1 cellular context compared by ENCODE assay signal in genomic region chr1:30908886-30909777, GRCh38.
TF ChIP-seq lines count a peak whose summit lies in the region.

No MANE protein-coding gene starts in this region.

TF ChIP-seq in K562, 482 proteins besides CTCF, POLR2A, EP300 and RAD21 (continued from another document and continues in another):
- TF ChIP-seq, protein P1, sequence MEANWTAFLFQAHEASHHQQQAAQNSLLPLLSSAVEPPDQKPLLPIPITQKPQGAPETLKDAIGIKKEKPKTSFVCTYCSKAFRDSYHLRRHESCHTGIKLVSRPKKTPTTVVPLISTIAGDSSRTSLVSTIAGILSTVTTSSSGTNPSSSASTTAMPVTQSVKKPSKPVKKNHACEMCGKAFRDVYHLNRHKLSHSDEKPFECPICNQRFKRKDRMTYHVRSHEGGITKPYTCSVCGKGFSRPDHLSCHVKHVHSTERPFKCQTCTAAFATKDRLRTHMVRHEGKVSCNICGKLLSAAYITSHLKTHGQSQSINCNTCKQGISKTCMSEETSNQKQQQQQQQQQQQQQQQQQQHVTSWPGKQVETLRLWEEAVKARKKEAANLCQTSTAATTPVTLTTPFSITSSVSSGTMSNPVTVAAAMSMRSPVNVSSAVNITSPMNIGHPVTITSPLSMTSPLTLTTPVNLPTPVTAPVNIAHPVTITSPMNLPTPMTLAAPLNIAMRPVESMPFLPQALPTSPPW (CRISPR knock-in tag; IDR thresholded peaks at IDR 0.05): peak; percentile 64
- TF ChIP-seq RBM39 (optimal IDR thresholded peaks at IDR 0.05; ENCODE audit: low read depth, low read length) (no peak), GABPB1 (CRISPR knock-in tag; IDR thresholded peaks at IDR 0.05) (peak; percentile 60; the same call in 1 of the 2 replicates), ZNF75A (CRISPR knock-in tag; IDR thresholded peaks at IDR 0.05) (no peak), ZNF830 (CRISPR knock-in tag; IDR thresholded peaks at IDR 0.05) (no peak), STAT6 (CRISPR knock-in tag; IDR thresholded peaks at IDR 0.05) (0 out of 2 replicates have a peak, but pooled peaks have one; percentile 19), E2F1 (CRISPR knock-in tag; IDR thresholded peaks at IDR 0.05) (no peak), CBX3 (IDR thresholded peaks at IDR 0.05; ENCODE audit: borderline replicate concordance in 1 of 2, low read length in 2 of 2) (no peak; a peak in 1 of 3 replicates), MNT (conservative IDR thresholded peaks at IDR 0.05) (peak in 1 of 2 experiments; percentile 35; a peak in 1 of 4 replicates), CHAMP1 (IDR thresholded peaks at IDR 0.05) (no peak), ZNF699 (CRISPR knock-in tag; IDR thresholded peaks at IDR 0.05; ENCODE audit: insufficient replicate concordance) (no peak), ZNF3 (CRISPR knock-in tag; IDR thresholded peaks at IDR 0.05) (no peak)
- TF ChIP-seq, protein P2, sequence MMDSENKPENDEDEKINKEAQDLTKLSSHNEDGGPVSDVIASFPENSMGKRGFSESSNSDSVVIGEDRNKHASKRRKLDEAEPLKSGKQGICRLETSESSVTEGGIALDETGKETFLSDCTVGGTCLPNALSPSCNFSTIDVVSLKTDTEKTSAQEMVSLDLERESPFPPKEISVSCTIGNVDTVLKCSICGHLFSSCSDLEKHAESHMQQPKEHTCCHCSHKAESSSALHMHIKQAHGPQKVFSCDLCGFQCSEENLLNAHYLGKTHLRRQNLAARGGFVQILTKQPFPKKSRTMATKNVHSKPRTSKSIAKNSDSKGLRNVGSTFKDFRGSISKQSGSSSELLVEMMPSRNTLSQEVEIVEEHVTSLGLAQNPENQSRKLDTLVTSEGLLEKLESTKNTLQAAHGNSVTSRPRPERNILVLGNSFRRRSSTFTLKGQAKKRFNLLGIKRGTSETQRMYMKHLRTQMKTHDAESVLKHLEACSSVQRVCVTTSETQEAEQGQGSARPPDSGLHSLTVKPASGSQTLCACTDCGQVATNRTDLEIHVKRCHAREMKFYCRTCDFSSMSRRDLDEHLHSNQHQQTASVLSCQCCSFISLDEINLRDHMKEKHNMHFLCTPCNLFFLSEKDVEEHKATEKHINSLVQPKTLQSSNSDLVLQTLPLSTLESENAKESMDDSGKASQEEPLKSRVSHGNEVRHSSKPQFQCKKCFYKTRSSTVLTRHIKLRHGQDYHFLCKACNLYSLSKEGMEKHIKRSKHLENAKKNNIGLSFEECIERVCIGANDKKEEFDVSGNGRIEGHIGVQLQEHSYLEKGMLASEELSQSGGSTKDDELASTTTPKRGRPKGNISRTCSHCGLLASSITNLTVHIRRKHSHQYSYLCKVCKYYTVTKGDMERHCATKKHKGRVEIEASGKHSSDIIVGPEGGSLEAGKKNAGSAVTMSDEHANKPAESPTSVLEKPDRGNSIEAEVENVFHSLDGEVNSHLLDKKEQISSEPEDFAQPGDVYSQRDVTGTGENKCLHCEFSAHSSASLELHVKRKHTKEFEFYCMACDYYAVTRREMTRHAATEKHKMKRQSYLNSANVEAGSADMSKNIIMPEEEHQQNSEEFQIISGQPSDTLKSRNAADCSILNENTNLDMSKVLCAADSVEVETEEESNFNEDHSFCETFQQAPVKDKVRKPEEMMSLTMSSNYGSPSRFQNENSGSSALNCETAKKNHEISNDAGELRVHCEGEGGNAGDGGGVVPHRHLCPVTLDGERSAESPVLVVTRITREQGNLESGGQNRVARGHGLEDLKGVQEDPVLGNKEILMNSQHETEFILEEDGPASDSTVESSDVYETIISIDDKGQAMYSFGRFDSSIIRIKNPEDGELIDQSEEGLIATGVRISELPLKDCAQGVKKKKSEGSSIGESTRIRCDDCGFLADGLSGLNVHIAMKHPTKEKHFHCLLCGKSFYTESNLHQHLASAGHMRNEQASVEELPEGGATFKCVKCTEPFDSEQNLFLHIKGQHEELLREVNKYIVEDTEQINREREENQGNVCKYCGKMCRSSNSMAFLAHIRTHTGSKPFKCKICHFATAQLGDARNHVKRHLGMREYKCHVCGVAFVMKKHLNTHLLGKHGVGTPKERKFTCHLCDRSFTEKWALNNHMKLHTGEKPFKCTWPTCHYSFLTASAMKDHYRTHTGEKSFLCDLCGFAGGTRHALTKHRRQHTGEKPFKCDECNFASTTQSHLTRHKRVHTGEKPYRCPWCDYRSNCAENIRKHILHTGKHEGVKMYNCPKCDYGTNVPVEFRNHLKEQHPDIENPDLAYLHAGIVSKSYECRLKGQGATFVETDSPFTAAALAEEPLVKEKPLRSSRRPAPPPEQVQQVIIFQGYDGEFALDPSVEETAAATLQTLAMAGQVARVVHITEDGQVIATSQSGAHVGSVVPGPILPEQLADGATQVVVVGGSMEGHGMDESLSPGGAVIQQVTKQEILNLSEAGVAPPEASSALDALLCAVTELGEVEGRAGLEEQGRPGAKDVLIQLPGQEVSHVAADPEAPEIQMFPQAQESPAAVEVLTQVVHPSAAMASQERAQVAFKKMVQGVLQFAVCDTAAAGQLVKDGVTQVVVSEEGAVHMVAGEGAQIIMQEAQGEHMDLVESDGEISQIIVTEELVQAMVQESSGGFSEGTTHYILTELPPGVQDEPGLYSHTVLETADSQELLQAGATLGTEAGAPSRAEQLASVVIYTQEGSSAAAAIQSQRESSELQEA (IDR thresholded peaks at IDR 0.05; ENCODE audit: low read depth): no peak
- TF ChIP-seq, protein P3, sequence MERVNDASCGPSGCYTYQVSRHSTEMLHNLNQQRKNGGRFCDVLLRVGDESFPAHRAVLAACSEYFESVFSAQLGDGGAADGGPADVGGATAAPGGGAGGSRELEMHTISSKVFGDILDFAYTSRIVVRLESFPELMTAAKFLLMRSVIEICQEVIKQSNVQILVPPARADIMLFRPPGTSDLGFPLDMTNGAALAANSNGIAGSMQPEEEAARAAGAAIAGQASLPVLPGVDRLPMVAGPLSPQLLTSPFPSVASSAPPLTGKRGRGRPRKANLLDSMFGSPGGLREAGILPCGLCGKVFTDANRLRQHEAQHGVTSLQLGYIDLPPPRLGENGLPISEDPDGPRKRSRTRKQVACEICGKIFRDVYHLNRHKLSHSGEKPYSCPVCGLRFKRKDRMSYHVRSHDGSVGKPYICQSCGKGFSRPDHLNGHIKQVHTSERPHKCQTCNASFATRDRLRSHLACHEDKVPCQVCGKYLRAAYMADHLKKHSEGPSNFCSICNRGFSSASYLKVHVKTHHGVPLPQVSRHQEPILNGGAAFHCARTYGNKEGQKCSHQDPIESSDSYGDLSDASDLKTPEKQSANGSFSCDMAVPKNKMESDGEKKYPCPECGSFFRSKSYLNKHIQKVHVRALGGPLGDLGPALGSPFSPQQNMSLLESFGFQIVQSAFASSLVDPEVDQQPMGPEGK (CRISPR knock-in tag; IDR thresholded peaks at IDR 0.05; ENCODE audit: borderline replicate concordance): no peak
- TF ChIP-seq, protein P4, sequence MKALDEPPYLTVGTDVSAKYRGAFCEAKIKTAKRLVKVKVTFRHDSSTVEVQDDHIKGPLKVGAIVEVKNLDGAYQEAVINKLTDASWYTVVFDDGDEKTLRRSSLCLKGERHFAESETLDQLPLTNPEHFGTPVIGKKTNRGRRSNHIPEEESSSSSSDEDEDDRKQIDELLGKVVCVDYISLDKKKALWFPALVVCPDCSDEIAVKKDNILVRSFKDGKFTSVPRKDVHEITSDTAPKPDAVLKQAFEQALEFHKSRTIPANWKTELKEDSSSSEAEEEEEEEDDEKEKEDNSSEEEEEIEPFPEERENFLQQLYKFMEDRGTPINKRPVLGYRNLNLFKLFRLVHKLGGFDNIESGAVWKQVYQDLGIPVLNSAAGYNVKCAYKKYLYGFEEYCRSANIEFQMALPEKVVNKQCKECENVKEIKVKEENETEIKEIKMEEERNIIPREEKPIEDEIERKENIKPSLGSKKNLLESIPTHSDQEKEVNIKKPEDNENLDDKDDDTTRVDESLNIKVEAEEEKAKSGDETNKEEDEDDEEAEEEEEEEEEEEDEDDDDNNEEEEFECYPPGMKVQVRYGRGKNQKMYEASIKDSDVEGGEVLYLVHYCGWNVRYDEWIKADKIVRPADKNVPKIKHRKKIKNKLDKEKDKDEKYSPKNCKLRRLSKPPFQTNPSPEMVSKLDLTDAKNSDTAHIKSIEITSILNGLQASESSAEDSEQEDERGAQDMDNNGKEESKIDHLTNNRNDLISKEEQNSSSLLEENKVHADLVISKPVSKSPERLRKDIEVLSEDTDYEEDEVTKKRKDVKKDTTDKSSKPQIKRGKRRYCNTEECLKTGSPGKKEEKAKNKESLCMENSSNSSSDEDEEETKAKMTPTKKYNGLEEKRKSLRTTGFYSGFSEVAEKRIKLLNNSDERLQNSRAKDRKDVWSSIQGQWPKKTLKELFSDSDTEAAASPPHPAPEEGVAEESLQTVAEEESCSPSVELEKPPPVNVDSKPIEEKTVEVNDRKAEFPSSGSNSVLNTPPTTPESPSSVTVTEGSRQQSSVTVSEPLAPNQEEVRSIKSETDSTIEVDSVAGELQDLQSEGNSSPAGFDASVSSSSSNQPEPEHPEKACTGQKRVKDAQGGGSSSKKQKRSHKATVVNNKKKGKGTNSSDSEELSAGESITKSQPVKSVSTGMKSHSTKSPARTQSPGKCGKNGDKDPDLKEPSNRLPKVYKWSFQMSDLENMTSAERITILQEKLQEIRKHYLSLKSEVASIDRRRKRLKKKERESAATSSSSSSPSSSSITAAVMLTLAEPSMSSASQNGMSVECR (CRISPR knock-in tag; IDR thresholded peaks at IDR 0.05): 0 out of 2 replicates have a peak, but pooled peaks have one; percentile 30
- TF ChIP-seq, protein P5, sequence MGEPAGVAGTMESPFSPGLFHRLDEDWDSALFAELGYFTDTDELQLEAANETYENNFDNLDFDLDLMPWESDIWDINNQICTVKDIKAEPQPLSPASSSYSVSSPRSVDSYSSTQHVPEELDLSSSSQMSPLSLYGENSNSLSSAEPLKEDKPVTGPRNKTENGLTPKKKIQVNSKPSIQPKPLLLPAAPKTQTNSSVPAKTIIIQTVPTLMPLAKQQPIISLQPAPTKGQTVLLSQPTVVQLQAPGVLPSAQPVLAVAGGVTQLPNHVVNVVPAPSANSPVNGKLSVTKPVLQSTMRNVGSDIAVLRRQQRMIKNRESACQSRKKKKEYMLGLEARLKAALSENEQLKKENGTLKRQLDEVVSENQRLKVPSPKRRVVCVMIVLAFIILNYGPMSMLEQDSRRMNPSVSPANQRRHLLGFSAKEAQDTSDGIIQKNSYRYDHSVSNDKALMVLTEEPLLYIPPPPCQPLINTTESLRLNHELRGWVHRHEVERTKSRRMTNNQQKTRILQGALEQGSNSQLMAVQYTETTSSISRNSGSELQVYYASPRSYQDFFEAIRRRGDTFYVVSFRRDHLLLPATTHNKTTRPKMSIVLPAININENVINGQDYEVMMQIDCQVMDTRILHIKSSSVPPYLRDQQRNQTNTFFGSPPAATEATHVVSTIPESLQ (CRISPR knock-in tag; IDR thresholded peaks at IDR 0.05): no peak
